ENCODE assay signal across 7 cellular contexts in the genomic region with DNA sequence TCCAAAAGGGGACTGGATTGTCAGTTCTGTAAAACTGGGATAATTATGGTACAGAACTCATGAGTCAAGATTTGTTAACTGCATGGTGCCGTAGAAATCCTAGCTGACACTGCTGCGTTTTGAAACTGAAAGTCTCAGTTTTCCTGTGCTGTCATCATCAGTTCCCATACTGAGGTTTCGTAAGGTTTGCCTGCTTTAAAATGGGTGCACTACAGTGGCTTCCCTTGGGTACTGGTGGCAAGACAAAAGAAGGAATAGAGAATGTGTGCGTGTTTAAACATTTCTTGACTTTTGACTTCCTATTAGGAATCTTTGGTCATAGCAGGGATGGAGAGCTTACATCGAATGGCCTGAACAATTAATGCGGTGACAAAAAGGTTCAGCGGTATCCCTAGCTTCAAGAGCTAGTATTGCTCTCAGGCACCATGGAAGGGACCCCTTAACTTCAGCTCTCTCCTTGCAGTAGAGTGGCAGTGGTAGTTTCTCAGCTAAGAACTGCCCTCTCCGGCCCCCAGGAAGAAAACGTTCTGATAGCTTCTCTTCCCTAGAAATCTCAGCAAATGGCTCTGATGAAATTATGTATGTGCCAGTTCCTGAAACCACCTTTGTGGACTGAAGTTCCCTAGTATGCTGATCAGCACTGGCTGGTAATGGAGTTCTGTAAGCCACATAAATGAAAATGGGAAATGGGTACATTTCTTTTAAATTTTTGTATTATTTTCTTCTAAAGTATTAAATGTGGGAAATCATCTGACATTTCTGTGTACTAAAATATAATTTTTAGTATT. TPM values are rescaled to one million over a fixed set of nuclear protein-coding genes. Genes with fewer than 3 reads are reported as not detected.
DNase-seq lines count a peak whose midpoint lies in the region; ATAC-seq and TF ChIP-seq lines count a peak whose summit lies in the region.

No MANE protein-coding gene starts in this region.

- H3K4me3 Mint-ChIP-seq in activated B cell treated with CpG ODN at 0.5 μM for 24 hours, result peak overlapping the region; percentile 59
- H3K4me3 Mint-ChIP-seq in endothelial cell (ENCODE audit: unreplicated experiment), result no peak overlapping the region

- POLR2A ChIA-PET in activated B cell treated with CpG ODN at 0.5 μM for 24 hours (lab: Charles Lee), result no interaction called here

- CTCF ChIA-PET in activated B cell treated with CpG ODN at 0.5 μM for 24 hours (lab: Charles Lee), result no interaction called here

- H3K27ac Mint-ChIP-seq in activated B cell treated with CpG ODN at 0.5 μM for 24 hours (no peak overlapping the region), endothelial cell (ENCODE audit: unreplicated experiment) (no peak overlapping the region)

- DNase-seq in activated B cell treated with CpG ODN at 0.5 μM for 24 hours, result no peak
- no peak for DNase-seq in omental fat pad (ENCODE audit: low spot score)
- DNase-seq in endothelial cell (ENCODE audit: low spot score), result no peak
- DNase-seq in GOT3 (lab: John Stamatoyannopoulos, UW), result no peak
- DNase-seq in NK-92 treated with Interleukin-12 subunit alpha and Interleukin-12 subunit beta, amount 100 ng/mL, for 24 hours (lab: John Stamatoyannopoulos, UW), result no peak

- H3K4me1 Mint-ChIP-seq in activated B cell treated with CpG ODN at 0.5 μM for 24 hours (peaks cover 14% of the 10 kb centered on the region), endothelial cell (ENCODE audit: unreplicated experiment) (peaks cover 15% of the 10 kb centered on the region)

- no peak for TF ChIP-seq CTCF in activated B cell treated with CpG ODN at 0.5 μM for 24 hours (IDR thresholded peaks at IDR 0.05)
- no peak for TF ChIP-seq CTCF in omental fat pad (IDR thresholded peaks at IDR 0.05)
- TF ChIP-seq CTCF in endothelial cell (IDR thresholded peaks at IDR 0.05; ENCODE audit: unreplicated experiment), result no peak

- H3K9me3 Mint-ChIP-seq in activated B cell treated with CpG ODN at 0.5 μM for 24 hours, result no peaks in the 10 kb centered on the region
- H3K9me3 Mint-ChIP-seq in endothelial cell (ENCODE audit: unreplicated experiment), result no peaks in the 10 kb centered on the region

- ATAC-seq in GM18907 (IDR thresholded peaks at IDR 0.05; ENCODE audit: unreplicated experiment) (peak; percentile 86), HG02840 (IDR thresholded peaks at IDR 0.05; ENCODE audit: low FRiP score, unreplicated experiment) (peak; percentile 77), activated B cell treated with CpG ODN at 0.5 μM for 24 hours (ENCODE audit: low read depth) (peak; percentile 56), omental fat pad (ENCODE audit: low FRiP score) (peak; percentile 73)

- H3K36me3 Mint-ChIP-seq in activated B cell treated with CpG ODN at 0.5 μM for 24 hours (ENCODE audit: low read depth), result peaks cover 3% of the 10 kb centered on the region
- H3K36me3 Mint-ChIP-seq in endothelial cell (ENCODE audit: low read depth, unreplicated experiment), result peaks cover 3% of the 10 kb centered on the region

- H3K27me3 Mint-ChIP-seq in activated B cell treated with CpG ODN at 0.5 μM for 24 hours (no peaks in the 10 kb centered on the region), endothelial cell (ENCODE audit: unreplicated experiment) (peaks cover 2% of the 10 kb centered on the region)

- intact Hi-C loops in activated B cell treated with CpG ODN at 0.5 μM for 24 hours (cut with micrococcal nuclease), result no loop called here

RNA-seq across cellular contexts. Expression of gene ANO6, which starts 28.9 kb away (rescaled TPM):
- total RNA-seq in activated B cell treated with CpG ODN at 0.5 μM for 24 hours (14.8 and 16.3 TPM in 2 replicates), omental fat pad (100 to 1,000 TPM in 2 of 4 donors, 10 to 100 TPM in 2; 88.8 to 189 (median 105) TPM), endothelial cell (ENCODE audit: unreplicated experiment) (50.8 TPM)
